In genomic region chr14:92653162-92653651, GRCh38 we compare ENCODE assay signal across 13 cellular contexts.
DNase-seq lines count a peak whose midpoint lies in the region; ATAC-seq and TF ChIP-seq lines count a peak whose summit lies in the region.
"Had no signal": no experiment of that assay in that cellular context is flagged by ENCODE, and none has a peak within 500 bp of the region (broad histone marks: within the 10 kb centered on the region; RNA-seq: fewer than 3 reads in every experiment).

No MANE protein-coding gene starts in this region.

- DNase-seq in AML-193 (lab: John Stamatoyannopoulos, UW): peak; percentile 32 to 34
- no peak for DNase-seq in activated T-helper 2 cell treated with anti-CD3 and anti-CD28 coated beads, Interferon-gamma antibody, Interleukin-2, Interleukin-4, amounts not matched to agents 10 μg/mL and 5 μg/mL and 100 μg/mL, durations not matched to agents 14 hours and 24 hours and 36 hours (ENCODE audit: low spot score)
- peak; percentile 49 for DNase-seq in natural killer cell
- no peak for DNase-seq in AG08395 (ENCODE audit: low spot score)
- no peak for DNase-seq in HT-29 (ENCODE audit: low spot score)
- DNase-seq: kidney glomerular epithelial cell, NCI-H1417, PC-9, WERI-Rb-1 had no signal

- TF ChIP-seq CTCF in GM12875 (IDR thresholded peaks at IDR 0.05; ENCODE audit: borderline replicate concordance, insufficient read depth, low read depth, low read length): no peak
- no peak for TF ChIP-seq CTCF in natural killer cell (IDR thresholded peaks at IDR 0.05)

- intact Hi-C loops in activated T-helper 2 cell treated with anti-CD3 and anti-CD28 coated beads, Interferon-gamma antibody, Interleukin-2, Interleukin-4, amounts not matched to agents 10 μg/mL and 5 μg/mL and 100 μg/mL, durations not matched to agents 14 hours and 24 hours and 36 hours (cut with micrococcal nuclease): no loop called here
- intact Hi-C loops in natural killer cell (cut with micrococcal nuclease): loop anchor here (5.0 kb wide), 2 partner anchors 34 to 64 kb away; no protein-coding TSS in a partner anchor

- H3K27me3 Mint-ChIP-seq in activated T-helper 2 cell treated with anti-CD3 and anti-CD28 coated beads, Interferon-gamma antibody, Interleukin-2, Interleukin-4, amounts not matched to agents 10 μg/mL and 5 μg/mL and 100 μg/mL, durations not matched to agents 14 hours and 24 hours and 36 hours (ENCODE audit: low read depth): no peaks in the 10 kb centered on the region
- H3K27me3 Mint-ChIP-seq in natural killer cell (ENCODE audit: low read depth in 2 of 2): no peaks in the 10 kb centered on the region

- ATAC-seq in natural killer cell (no peak), GM18873 (IDR thresholded peaks at IDR 0.05; ENCODE audit: low FRiP score, unreplicated experiment) (no peak), HG02852 (IDR thresholded peaks at IDR 0.05; ENCODE audit: unreplicated experiment) (no peak)

- H3K4me3 ChIP-seq in GM12875 (ENCODE audit: low read depth, low read length): peak overlapping the region; percentile 75
- H3K4me3 ChIP-seq: HAP-1, PC-9 had no signal

- H3K36me3 Mint-ChIP-seq in activated T-helper 2 cell treated with anti-CD3 and anti-CD28 coated beads, Interferon-gamma antibody, Interleukin-2, Interleukin-4, amounts not matched to agents 10 μg/mL and 5 μg/mL and 100 μg/mL, durations not matched to agents 14 hours and 24 hours and 36 hours (ENCODE audit: low read depth): peaks cover 45% of the 10 kb centered on the region
- peaks cover 11% of the 10 kb centered on the region for H3K36me3 Mint-ChIP-seq in natural killer cell

- H3K4me3 Mint-ChIP-seq in activated T-helper 2 cell treated with anti-CD3 and anti-CD28 coated beads, Interferon-gamma antibody, Interleukin-2, Interleukin-4, amounts not matched to agents 10 μg/mL and 5 μg/mL and 100 μg/mL, durations not matched to agents 14 hours and 24 hours and 36 hours (ENCODE audit: low read depth): peak overlapping the region; percentile 91
- H3K4me3 Mint-ChIP-seq in natural killer cell: peak overlapping the region; percentile 90

- peaks cover 70% of the 10 kb centered on the region for H3K4me1 Mint-ChIP-seq in activated T-helper 2 cell treated with anti-CD3 and anti-CD28 coated beads, Interferon-gamma antibody, Interleukin-2, Interleukin-4, amounts not matched to agents 10 μg/mL and 5 μg/mL and 100 μg/mL, durations not matched to agents 14 hours and 24 hours and 36 hours (ENCODE audit: low read depth)
- peaks cover 86 to 97% of the 10 kb centered on the region in 2 donors for H3K4me1 Mint-ChIP-seq in natural killer cell

- no peaks in the 10 kb centered on the region for H3K9me3 Mint-ChIP-seq in activated T-helper 2 cell treated with anti-CD3 and anti-CD28 coated beads, Interferon-gamma antibody, Interleukin-2, Interleukin-4, amounts not matched to agents 10 μg/mL and 5 μg/mL and 100 μg/mL, durations not matched to agents 14 hours and 24 hours and 36 hours
- H3K9me3 Mint-ChIP-seq in natural killer cell: no peaks in the 10 kb centered on the region

- H3K27ac Mint-ChIP-seq in activated T-helper 2 cell treated with anti-CD3 and anti-CD28 coated beads, Interferon-gamma antibody, Interleukin-2, Interleukin-4, amounts not matched to agents 10 μg/mL and 5 μg/mL and 100 μg/mL, durations not matched to agents 14 hours and 24 hours and 36 hours: peak overlapping the region; percentile 85
- peak overlapping the region; percentile 96 to 99 for H3K27ac Mint-ChIP-seq in natural killer cell

Comparison
In these comparisons a context has a peak if more than half of its experiments do, and no peak if none do; other contexts are left out.
1. DNase-seq: peak in AML-193 (2 of 2) and natural killer cell (single experiment); none in activated T-helper 2 cell treated with anti-CD3 and anti-CD28 coated beads, Interferon-gamma antibody, Interleukin-2, Interleukin-4, amounts not matched to agents 10 μg/mL and 5 μg/mL and 100 μg/mL, durations not matched to agents 14 hours and 24 hours and 36 hours (single experiment), AG08395 (single experiment) and HT-29 (single experiment).